ENCODE assay signal across 12 cellular contexts in the genomic region with DNA sequence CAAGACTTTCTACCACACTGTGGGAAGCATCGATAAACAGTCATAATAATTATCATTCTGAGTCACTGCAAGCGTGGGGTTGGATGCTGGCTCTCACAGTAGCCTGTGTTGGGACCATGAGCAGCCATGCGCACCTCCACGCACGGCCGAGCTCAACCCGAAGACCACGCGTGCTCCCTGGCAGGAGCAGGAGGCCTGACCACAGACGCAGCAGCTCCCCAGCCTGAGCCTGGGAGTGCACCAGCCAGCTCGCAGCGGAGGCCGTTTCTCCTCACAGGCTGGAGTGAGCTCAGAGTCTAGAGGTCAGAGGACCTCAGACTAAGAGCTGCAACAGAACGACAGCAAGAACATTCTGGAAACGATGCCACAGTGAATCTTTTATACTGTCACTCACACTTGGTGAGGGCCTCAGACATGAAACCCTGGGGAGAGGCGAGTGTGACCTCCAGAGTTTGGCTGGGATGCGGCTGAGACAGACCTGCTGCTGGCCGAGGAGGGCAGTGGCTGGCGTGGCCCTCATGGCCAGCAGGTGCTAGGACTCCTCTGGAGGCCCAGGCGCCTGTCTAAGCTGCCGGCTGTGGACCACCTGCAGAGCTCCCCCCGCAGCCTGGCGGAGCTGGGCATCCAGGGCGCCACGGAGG. TPM values are rescaled to one million over a fixed set of nuclear protein-coding genes. Genes with fewer than 3 reads are reported as not detected.
DNase-seq lines count a peak whose midpoint lies in the region; ATAC-seq, FAIRE-seq and TF ChIP-seq lines count a peak whose summit lies in the region.
"Had no signal": no experiment of that assay in that cellular context is flagged by ENCODE, and none has a peak within 500 bp of the region (broad histone marks: within the 10 kb centered on the region; RNA-seq: fewer than 3 reads in every experiment).

No MANE protein-coding gene starts in this region.

- H3K36me3 Mint-ChIP-seq in activated B cell treated with CpG ODN at 0.5 μM for 24 hours (ENCODE audit: low read depth) (peaks cover 24% of the 10 kb centered on the region), nephron (ENCODE audit: low read depth) (peaks cover 9% of the 10 kb centered on the region), WTC11 (no peaks in the 10 kb centered on the region)
- peaks cover 0 to 2% of the 10 kb centered on the region in 2 donors for H3K36me3 Mint-ChIP-seq in CD4-positive, alpha-beta memory T cell

- intact Hi-C loops in activated B cell treated with CpG ODN at 0.5 μM for 24 hours (cut with micrococcal nuclease), result no loop called here
- intact Hi-C loops in CD4-positive, alpha-beta memory T cell (cut with micrococcal nuclease), result no loop called here

- no peaks in the 10 kb centered on the region for H3K9me3 ChIP-seq in CD4-positive, alpha-beta memory T cell (ENCODE audit: control insufficient read depth in 1 of 2, low read length in 2 of 2)
- H3K9me3 ChIP-seq: esophagus squamous epithelium, left lung had no signal

- no peaks in the 10 kb centered on the region for H3K27me3 ChIP-seq in GM06990 (replicated peaks; ENCODE audit: control insufficient read depth, insufficient read depth, low read length)
- H3K27me3 ChIP-seq in CD4-positive, alpha-beta memory T cell (ENCODE audit: insufficient read depth, low read length), result no peaks in the 10 kb centered on the region
- H3K27me3 ChIP-seq: esophagus squamous epithelium, left lung had no signal

- ATAC-seq in activated B cell treated with CpG ODN at 0.5 μM for 24 hours (ENCODE audit: low read depth) (peak; percentile 43), WTC11 (no peak)
- ATAC-seq: left lung had no signal

- no peak overlapping the region for H3K4me3 ChIP-seq in GM06990 (replicated peaks; ENCODE audit: low read depth, low read length)
- no peak overlapping the region for H3K4me3 ChIP-seq in CD4-positive, alpha-beta memory T cell (ENCODE audit: low read length in 2 of 2)
- H3K4me3 ChIP-seq: esophagus squamous epithelium, left lung had no signal

- H3K27me3 Mint-ChIP-seq in activated B cell treated with CpG ODN at 0.5 μM for 24 hours (no peaks in the 10 kb centered on the region), nephron (ENCODE audit: low read depth) (no peaks in the 10 kb centered on the region), WTC11 (ENCODE audit: low read depth) (no peaks in the 10 kb centered on the region)
- H3K27me3 Mint-ChIP-seq in CD4-positive, alpha-beta memory T cell, result no peaks in the 10 kb centered on the region

- POLR2A ChIA-PET in activated B cell treated with CpG ODN at 0.5 μM for 24 hours (lab: Charles Lee), result interaction anchor here (0.6 kb wide), 1 partner anchor 353 kb away, joined by 3 read pairs; no protein-coding TSS in a partner anchor
- POLR2A ChIA-PET in WTC11 (lab: Charles Lee), result no interaction called here
- POLR2A ChIA-PET in CD4-positive, alpha-beta memory T cell (lab: Charles Lee; ENCODE audit: partially characterized antibody), result no interaction called here

- peak; percentile 82 for DNase-seq in GM06990 (ENCODE audit: extremely low read depth, insufficient read length)
- peak; percentile 34 for DNase-seq in GM19240 (ENCODE audit: insufficient read length, low spot score)
- DNase-seq in activated B cell treated with CpG ODN at 0.5 μM for 24 hours, result no peak
- no peak for DNase-seq in H54 (ENCODE audit: insufficient read length, low spot score)
- no peak for DNase-seq in WTC11 (ENCODE audit: low spot score)
- DNase-seq in CD4-positive, alpha-beta memory T cell, result no peak
- DNase-seq: amniotic stem cell; esophagus squamous epithelium; MM.1S; NK-92 treated with Interleukin-12 subunit alpha and Interleukin-12 subunit beta, amount 100 ng/mL, for 24 hours had no signal

- no peak for TF ChIP-seq POLR2A in H54 (IDR thresholded peaks at IDR 0.05; ENCODE audit: low read depth, low read length)

- H3K9me3 Mint-ChIP-seq in activated B cell treated with CpG ODN at 0.5 μM for 24 hours, result no peaks in the 10 kb centered on the region
- no peaks in the 10 kb centered on the region for H3K9me3 Mint-ChIP-seq in nephron
- H3K9me3 Mint-ChIP-seq in WTC11, result no peaks in the 10 kb centered on the region
- peaks cover 0 to 1% (median 0%) of the 10 kb centered on the region in 8 donors for H3K9me3 Mint-ChIP-seq in CD4-positive, alpha-beta memory T cell

- CTCF ChIA-PET in activated B cell treated with CpG ODN at 0.5 μM for 24 hours (lab: Charles Lee), result no interaction called here
- CTCF ChIA-PET in WTC11 (lab: Charles Lee), result interaction anchor here (0.7 to 1.0 kb wide), 2 partner anchors 10 to 240 kb away, joined by 3 to 4 read pairs; no protein-coding TSS in a partner anchor
- CTCF ChIA-PET in CD4-positive, alpha-beta memory T cell (lab: Charles Lee; ENCODE audit: partially characterized antibody), result no interaction called here

- H3K4me1 Mint-ChIP-seq in activated B cell treated with CpG ODN at 0.5 μM for 24 hours (peaks cover 28% of the 10 kb centered on the region), nephron (peaks cover 13% of the 10 kb centered on the region), WTC11 (peaks cover 20% of the 10 kb centered on the region)
- peaks cover 2 to 21% (median 10%) of the 10 kb centered on the region in 4 donors for H3K4me1 Mint-ChIP-seq in CD4-positive, alpha-beta memory T cell

- FAIRE-seq in H54 (lab: Jason Lieb, UNC), result no peak

- TF ChIP-seq CTCF in GM06990 (IDR thresholded peaks at IDR 0.05; ENCODE audit: insufficient read depth, low read length, poor library complexity, severe bottlenecking), result no peak
- TF ChIP-seq CTCF in activated B cell treated with CpG ODN at 0.5 μM for 24 hours (IDR thresholded peaks at IDR 0.05), result no peak
- TF ChIP-seq CTCF in nephron (IDR thresholded peaks at IDR 0.05; ENCODE audit: unreplicated experiment in 3 of 3), result no peak
- TF ChIP-seq CTCF in WTC11 (IDR thresholded peaks at IDR 0.05), result no peak

- H3K4me3 Mint-ChIP-seq in activated B cell treated with CpG ODN at 0.5 μM for 24 hours, result no peak overlapping the region
- H3K4me3 Mint-ChIP-seq in nephron, result peak overlapping the region; percentile 9 to 56 (median 12)
- no peak overlapping the region for H3K4me3 Mint-ChIP-seq in WTC11
- no peak overlapping the region for H3K4me3 Mint-ChIP-seq in CD4-positive, alpha-beta memory T cell

- H3K27ac Mint-ChIP-seq in activated B cell treated with CpG ODN at 0.5 μM for 24 hours (peak overlapping the region; percentile 24), nephron (peak overlapping the region in 1 of 3 experiments; percentile 63), WTC11 (no peak overlapping the region)
- H3K27ac Mint-ChIP-seq in CD4-positive, alpha-beta memory T cell, result peak overlapping the region in 2 of 7 donors; percentile 32 to 46

- H3K4me1 ChIP-seq in CD4-positive, alpha-beta memory T cell (ENCODE audit: insufficient read depth, low read length), result peaks cover 8% of the 10 kb centered on the region

- H3K27ac ChIP-seq in CD4-positive, alpha-beta memory T cell (ENCODE audit: low read depth, low read length), result no peak overlapping the region
- H3K27ac ChIP-seq: esophagus squamous epithelium, left lung had no signal

- peaks cover 17% of the 10 kb centered on the region for H3K36me3 ChIP-seq in GM06990 (ENCODE audit: control insufficient read depth, insufficient read depth, low read length)
- H3K36me3 ChIP-seq in CD4-positive, alpha-beta memory T cell (ENCODE audit: insufficient read depth, low read length), result peaks cover under 1% of the 10 kb centered on the region

TF ChIP-seq in WTC11, 78 proteins besides CTCF, POLR2A, EP300 and RAD21:
- TF ChIP-seq, protein P1, sequence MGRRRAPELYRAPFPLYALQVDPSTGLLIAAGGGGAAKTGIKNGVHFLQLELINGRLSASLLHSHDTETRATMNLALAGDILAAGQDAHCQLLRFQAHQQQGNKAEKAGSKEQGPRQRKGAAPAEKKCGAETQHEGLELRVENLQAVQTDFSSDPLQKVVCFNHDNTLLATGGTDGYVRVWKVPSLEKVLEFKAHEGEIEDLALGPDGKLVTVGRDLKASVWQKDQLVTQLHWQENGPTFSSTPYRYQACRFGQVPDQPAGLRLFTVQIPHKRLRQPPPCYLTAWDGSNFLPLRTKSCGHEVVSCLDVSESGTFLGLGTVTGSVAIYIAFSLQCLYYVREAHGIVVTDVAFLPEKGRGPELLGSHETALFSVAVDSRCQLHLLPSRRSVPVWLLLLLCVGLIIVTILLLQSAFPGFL (CRISPR knock-in tag; IDR thresholded peaks at IDR 0.05; ENCODE audit: borderline replicate concordance), result no peak

RNA-seq across cellular contexts. Expression of gene NDUFAF8, which starts 6.0 kb away (rescaled TPM):
- 52.8 and 55.8 TPM in 2 replicates for total RNA-seq in activated B cell treated with CpG ODN at 0.5 μM for 24 hours
- 58.6 to 73.0 TPM (median 59.9 TPM) in 3 replicates for total RNA-seq in WTC11 (2021)
- 10 to 100 TPM; 40.1 to 45.1 TPM for total RNA-seq in CD4-positive, alpha-beta memory T cell
- 10 to 100 TPM; 64.5 to 78.6 TPM for polyA plus RNA-seq in CD4-positive, alpha-beta memory T cell

RNA-seq across cellular contexts. Expression of gene TEPSIN, which starts 6.3 kb away (rescaled TPM):
- total RNA-seq in activated B cell treated with CpG ODN at 0.5 μM for 24 hours, result 82.9 and 102 TPM in 2 replicates
- total RNA-seq in WTC11 (2021), result 32.2 to 40.7 TPM (median 35.4 TPM) in 3 replicates
- total RNA-seq in CD4-positive, alpha-beta memory T cell, result 100 to 1,000 TPM; 111 to 126 TPM
- 1 to 10 TPM; 2.0 to 5.3 TPM for polyA plus RNA-seq in CD4-positive, alpha-beta memory T cell

RNA-seq across cellular contexts. Expression of gene CEP131, which starts 22.4 kb away (rescaled TPM):
- 14.2 and 15.9 TPM in 2 replicates for total RNA-seq in activated B cell treated with CpG ODN at 0.5 μM for 24 hours
- 32.4 to 35.2 TPM (median 34.3 TPM) in 3 replicates for total RNA-seq in WTC11 (2021)
- total RNA-seq in CD4-positive, alpha-beta memory T cell, result 10 to 100 TPM in 1 of 2 experiments, 1 to 10 TPM in 1; 9.6 to 10.5 TPM
- polyA plus RNA-seq in CD4-positive, alpha-beta memory T cell, result 1 to 10 TPM; 1.7 to 3.8 TPM

RNA-seq across cellular contexts. Expression of gene SLC38A10, which starts 50.0 kb away (rescaled TPM):
- total RNA-seq in activated B cell treated with CpG ODN at 0.5 μM for 24 hours (75.9 and 97.1 TPM in 2 replicates), WTC11 (2021) (47.0 to 62.4 TPM (median 53.9 TPM) in 3 replicates)
- total RNA-seq in CD4-positive, alpha-beta memory T cell, result 100 to 1,000 TPM; 112 to 113 TPM
- polyA plus RNA-seq in CD4-positive, alpha-beta memory T cell, result 10 to 100 TPM; 49.0 to 69.6 TPM

Comparison
In these comparisons a context has a peak if more than half of its experiments do, and no peak if none do; other contexts are left out.
1. DNase-seq: peak in GM06990 (single experiment) and GM19240 (single experiment); none in activated B cell treated with CpG ODN at 0.5 μM for 24 hours (single experiment), H54 (single experiment), WTC11 (single experiment) and CD4-positive, alpha-beta memory T cell (0 of 5).
2. H3K4me3 Mint-ChIP-seq: peak in nephron (3 of 3); none in activated B cell treated with CpG ODN at 0.5 μM for 24 hours (single experiment), WTC11 (single experiment) and CD4-positive, alpha-beta memory T cell (0 of 8).